12 cellular contexts compared by ENCODE assay signal in genomic region chr9:135970128-135970815, GRCh38. TPM values are rescaled to one million over a fixed set of nuclear protein-coding genes. Genes with fewer than 3 reads are reported as not detected.
DNase-seq lines count a peak whose midpoint lies in the region; TF ChIP-seq lines count a peak whose summit lies in the region.
"Had no signal": no experiment of that assay in that cellular context is flagged by ENCODE, and none has a peak within 500 bp of the region (broad histone marks: within the 10 kb centered on the region; RNA-seq: fewer than 3 reads in every experiment).

No MANE protein-coding gene starts in this region.

- no peak overlapping the region for H3K4me3 ChIP-seq in PC-9
- H3K4me3 ChIP-seq in breast epithelium: no peak overlapping the region
- H3K4me3 ChIP-seq: GM23338 had no signal

- H3K79me2 ChIP-seq in PC-9 (ENCODE audit: low read depth): no peaks in the 10 kb centered on the region

- H3K4me1 Mint-ChIP-seq in CD14-positive monocyte: peaks cover 46% of the 10 kb centered on the region
- peaks cover 51% of the 10 kb centered on the region for H3K4me1 Mint-ChIP-seq in dendritic cell treated with granulocyte-macrophage colony-stimulating factor and Interleukin-4, amounts not matched to agents 40 ng/mL and 50 ng/mL, for 4 days (ENCODE audit: low read depth)

- no peak overlapping the region for H3K4me3 Mint-ChIP-seq in CD14-positive monocyte
- H3K4me3 Mint-ChIP-seq in dendritic cell treated with granulocyte-macrophage colony-stimulating factor and Interleukin-4, amounts not matched to agents 40 ng/mL and 50 ng/mL, for 4 days: no peak overlapping the region
- H3K4me3 Mint-ChIP-seq: GM23338, H9 had no signal

- no peaks in the 10 kb centered on the region for H3K9me2 ChIP-seq in PC-9 (ENCODE audit: insufficient read depth)

- no peak for TF ChIP-seq CTCF in CD14-positive monocyte (IDR thresholded peaks at IDR 0.05)
- no peak for TF ChIP-seq CTCF in PC-9 (conservative IDR thresholded peaks at IDR 0.05)
- TF ChIP-seq CTCF in breast epithelium (IDR thresholded peaks at IDR 0.05): no peak

- CTCF ChIA-PET in PC-9 (lab: Charles Lee): no interaction called here

- intact Hi-C loops in CD14-positive monocyte (cut with micrococcal nuclease) (no loop called here), PC-9 (cut with micrococcal nuclease; ENCODE audit: unreplicated experiment) (no loop called here), breast epithelium (cut with DNase I; ENCODE audit: low total_unique reads) (loop anchor here (5.0 kb wide), 1 partner anchor 152 kb away; no protein-coding TSS in a partner anchor)
- intact Hi-C loops in dendritic cell treated with granulocyte-macrophage colony-stimulating factor and Interleukin-4, amounts not matched to agents 40 ng/mL and 50 ng/mL, for 4 days (cut with micrococcal nuclease): no loop called here

- no peak overlapping the region for H3K4me2 ChIP-seq in PC-9
- H3K4me2 ChIP-seq: GM23338 had no signal

- H3K9me3 Mint-ChIP-seq in CD14-positive monocyte: peaks cover 0 to 2% (median 0%) of the 10 kb centered on the region in 7 donors
- no peaks in the 10 kb centered on the region for H3K9me3 Mint-ChIP-seq in dendritic cell treated with granulocyte-macrophage colony-stimulating factor and Interleukin-4, amounts not matched to agents 40 ng/mL and 50 ng/mL, for 4 days
- H3K9me3 Mint-ChIP-seq: CD4-positive, CD25-positive, alpha-beta regulatory T cell; GM23338 had no signal

- H3K36me3 Mint-ChIP-seq in CD14-positive monocyte: no peaks in the 10 kb centered on the region
- H3K36me3 Mint-ChIP-seq in dendritic cell treated with granulocyte-macrophage colony-stimulating factor and Interleukin-4, amounts not matched to agents 40 ng/mL and 50 ng/mL, for 4 days (ENCODE audit: low read depth): no peaks in the 10 kb centered on the region
- H3K36me3 Mint-ChIP-seq: CD4-positive, CD25-positive, alpha-beta regulatory T cell had no signal

- no peaks in the 10 kb centered on the region for H3K9me3 ChIP-seq in PC-9 (ENCODE audit: insufficient read depth, low read depth)
- no peaks in the 10 kb centered on the region for H3K9me3 ChIP-seq in breast epithelium

- BruUV-seq in PC-9 (replicated peaks; lab: Mats Ljungman, UMichigan): no TSS peak

- H3K4me1 ChIP-seq in PC-9 (replicated peaks; ENCODE audit: insufficient read depth): no peaks in the 10 kb centered on the region
- no peaks in the 10 kb centered on the region for H3K4me1 ChIP-seq in breast epithelium

- no peaks in the 10 kb centered on the region for H4K20me1 ChIP-seq in PC-9 (ENCODE audit: insufficient read depth)

- DNase-seq in CD14-positive monocyte (ENCODE audit: low spot score) (no peak), fibroblast of gingiva (ENCODE audit: low read depth) (peak; percentile 29), hypothalamus (lab: John Stamatoyannopoulos, UW) (no peak), mesenteric fat pad (ENCODE audit: low spot score) (no peak), PC-9 (no peak), breast epithelium (ENCODE audit: low spot score in 2 of 2) (no peak)
- DNase-seq: Calu3; CD4-positive, CD25-positive, alpha-beta regulatory T cell; DMS79; H9 had no signal

- H3K27me3 ChIP-seq in PC-9 (ENCODE audit: insufficient read depth, low read depth) (no peaks in the 10 kb centered on the region), breast epithelium (peaks cover 0 to 11% of the 10 kb centered on the region in 2 donors)

- no peak overlapping the region for H2AFZ ChIP-seq in PC-9
- H2AFZ ChIP-seq: GM23338 had no signal

- H3K27ac Mint-ChIP-seq in CD14-positive monocyte: peak overlapping the region in 6 of 7 donors; percentile 78 to 93 (median 90)
- peak overlapping the region; percentile 59 for H3K27ac Mint-ChIP-seq in dendritic cell treated with granulocyte-macrophage colony-stimulating factor and Interleukin-4, amounts not matched to agents 40 ng/mL and 50 ng/mL, for 4 days
- H3K27ac Mint-ChIP-seq: CD4-positive, CD25-positive, alpha-beta regulatory T cell; GM23338; H9 had no signal

- H3K36me3 ChIP-seq in PC-9 (ENCODE audit: low read depth) (no peaks in the 10 kb centered on the region), breast epithelium (no peaks in the 10 kb centered on the region)

- H3K27ac ChIP-seq in PC-9: no peak overlapping the region
- no peak overlapping the region for H3K27ac ChIP-seq in breast epithelium

- H3K27me3 Mint-ChIP-seq in CD14-positive monocyte (ENCODE audit: low read depth in 3 of 3): peaks cover 1 to 3% (median 3%) of the 10 kb centered on the region in 3 donors
- H3K27me3 Mint-ChIP-seq in dendritic cell treated with granulocyte-macrophage colony-stimulating factor and Interleukin-4, amounts not matched to agents 40 ng/mL and 50 ng/mL, for 4 days: peaks cover 10% of the 10 kb centered on the region

- TF ChIP-seq POLR2A in breast epithelium (IDR thresholded peaks at IDR 0.05): no peak

- POLR2A ChIA-PET in PC-9 (lab: Charles Lee; ENCODE audit: unreplicated experiment): no interaction called here

- no peaks in the 10 kb centered on the region for H3F3A ChIP-seq in PC-9 (ENCODE audit: insufficient read depth, low read depth)

RNA-seq across cellular contexts. Expression of gene UBAC1, which starts 9.1 kb away (rescaled TPM):
- polyA plus RNA-seq in CD14-positive monocyte: 10 to 100 TPM; 35.8 to 52.5 TPM
- total RNA-seq in mesenteric fat pad: 36.3 TPM
- total RNA-seq in PC-9 (2021): 27.6 and 37.1 TPM in 2 replicates
- total RNA-seq in breast epithelium: 10 to 100 TPM; 39.2 to 53.0 (median 45.6) TPM
